In genomic region chr14:77593501-77593911, GRCh38 we compare ENCODE assay signal across 8 cellular contexts. TPM values are rescaled to one million over a fixed set of nuclear protein-coding genes. Genes with fewer than 3 reads are reported as not detected.
DNase-seq lines count a peak whose midpoint lies in the region; ATAC-seq and TF ChIP-seq lines count a peak whose summit lies in the region.

No MANE protein-coding gene starts in this region.

- intact Hi-C loops in Right ventricle myocardium superior (cut with DNase I): no loop called here
- intact Hi-C loops in Right ventricle myocardium inferior (cut with DNase I): no loop called here
- intact Hi-C loops in vagina (cut with DNase I): no loop called here

- TF ChIP-seq CTCF in foreskin keratinocyte (conservative IDR thresholded peaks at IDR 0.05) (no peak), vagina (IDR thresholded peaks at IDR 0.05) (no peak)

- in situ Hi-C loops in SK-MEL-5 (cut with HindIII; ENCODE audit: low pct_unique_long_range_greater_than_20kb, low sequenced_read_pairs): no loop called here

- H3K9me3 ChIP-seq in vagina: no peaks in the 10 kb centered on the region

- H3K4me1 ChIP-seq in foreskin keratinocyte: peaks cover 29% of the 10 kb centered on the region
- H3K4me1 ChIP-seq in vagina: peaks cover 23% of the 10 kb centered on the region

- H3K36me3 ChIP-seq in vagina: peaks cover 0 to 15% of the 10 kb centered on the region in 2 donors

- ATAC-seq in Right ventricle myocardium superior (ENCODE audit: poor library complexity): peak; percentile 34
- no peak for ATAC-seq in Right ventricle myocardium inferior
- peak; percentile 65 for ATAC-seq in HG03103 (IDR thresholded peaks at IDR 0.05; ENCODE audit: low read depth, unreplicated experiment)
- peak; percentile 44 for ATAC-seq in foreskin keratinocyte
- ATAC-seq in left lobe of liver: no peak

- H3K27ac ChIP-seq in foreskin keratinocyte (no peak overlapping the region), vagina (no peak overlapping the region)

- no peak overlapping the region for H3K4me3 ChIP-seq in vagina

- H3K27me3 ChIP-seq in foreskin keratinocyte (no peaks in the 10 kb centered on the region), vagina (no peaks in the 10 kb centered on the region)

- no peak for TF ChIP-seq POLR2A in vagina (IDR thresholded peaks at IDR 0.05)

- DNase-seq in Right ventricle myocardium superior (no peak), Right ventricle myocardium inferior (ENCODE audit: missing footprints) (no peak), SK-MEL-5 (ENCODE audit: low read depth, low spot score) (peak; percentile 15), foreskin keratinocyte (peak; percentile 76 to 89), 8988T (no peak), vagina (ENCODE audit: extremely low spot score in 2 of 2) (no peak), left lobe of liver (ENCODE audit: low spot score) (no peak)

RNA-seq across cellular contexts. Expression of gene SPTLC2, which starts 22.9 kb away (rescaled TPM):
- 10.2 TPM for total RNA-seq in Right ventricle myocardium superior
- 10.8 TPM for total RNA-seq in Right ventricle myocardium inferior
- 16.1 and 16.6 TPM in 2 replicates for total RNA-seq in SK-MEL-5 (2014; rRNA removed; shearing (Covaris generic))
- 10.7 and 12.6 TPM in 2 replicates for polyA plus RNA-seq in SK-MEL-5 (2015; cell fraction: cytosol; rRNA removed)
- polyA plus RNA-seq in SK-MEL-5 (2015; cell fraction: nucleus; rRNA removed): 3.1 and 5.3 TPM in 2 replicates
- 35.0 and 36.6 TPM in 2 replicates for total RNA-seq in foreskin keratinocyte
- polyA plus RNA-seq in foreskin keratinocyte: 15.6 and 18.0 TPM in 2 replicates
- total RNA-seq in vagina: 23.1 TPM
- total RNA-seq in left lobe of liver: 8.7 TPM

Comparison
In these comparisons a context has a peak if more than half of its experiments do, and no peak if none do; other contexts are left out.
1. ATAC-seq: peak in Right ventricle myocardium superior (single experiment), HG03103 (single experiment) and foreskin keratinocyte (single experiment); none in Right ventricle myocardium inferior (single experiment) and left lobe of liver (single experiment).
2. DNase-seq: peak in SK-MEL-5 (single experiment) and foreskin keratinocyte (2 of 2); none in Right ventricle myocardium superior (single experiment), Right ventricle myocardium inferior (single experiment), 8988T (single experiment), vagina (0 of 2) and left lobe of liver (single experiment).